Comparison of ENCODE assay signal across 17 cellular contexts in the genomic region with DNA sequence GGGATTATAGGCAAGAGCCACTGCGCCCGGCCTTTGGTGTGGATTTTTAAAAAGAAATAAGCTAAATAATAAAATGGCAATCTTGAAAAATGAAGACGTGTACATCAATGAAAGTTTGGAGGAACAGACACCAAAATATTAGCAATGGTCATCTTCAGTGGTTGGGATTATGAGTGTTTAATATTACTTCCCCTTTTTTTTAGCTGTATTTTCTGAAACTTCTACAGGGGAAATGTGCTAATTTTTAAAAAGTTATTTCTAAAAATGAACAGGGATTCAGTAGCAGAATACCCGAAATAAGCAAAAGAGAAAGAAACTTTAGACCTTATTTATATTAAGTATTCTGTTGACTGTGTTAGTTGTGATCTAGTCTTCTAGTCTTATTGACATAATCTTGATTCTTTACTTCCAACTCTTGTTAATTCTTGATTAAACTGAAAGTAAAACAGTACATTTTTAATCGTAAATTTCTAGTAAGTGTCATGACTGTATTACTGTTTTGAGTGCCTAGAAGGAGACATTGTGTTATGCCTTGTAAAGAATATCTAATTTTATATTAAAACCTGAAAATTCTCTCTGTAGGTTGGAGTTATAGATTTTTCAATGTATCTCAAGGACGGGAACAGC. TPM values are rescaled to one million over a fixed set of nuclear protein-coding genes. Genes with fewer than 3 reads are reported as not detected.
DNase-seq lines count a peak whose midpoint lies in the region; ATAC-seq, FAIRE-seq and TF ChIP-seq lines count a peak whose summit lies in the region.
"Had no signal": no experiment of that assay in that cellular context is flagged by ENCODE, and none has a peak within 500 bp of the region (broad histone marks: within the 10 kb centered on the region; RNA-seq: fewer than 3 reads in every experiment).

No MANE protein-coding gene starts in this region.

- no peaks in the 10 kb centered on the region for H3K36me3 ChIP-seq in GM06990 (ENCODE audit: control insufficient read depth, insufficient read depth, low read length)

- FAIRE-seq in GM19239 (lab: Jason Lieb, UNC), result peak; percentile 85
- FAIRE-seq: bronchial epithelial cell had no signal

- H3K27ac Mint-ChIP-seq in activated T-cell treated with anti-CD3 and anti-CD28 coated beads, Interleukin-2, amount 50 U/mL, for 72 hours, result no peak overlapping the region
- H3K27ac Mint-ChIP-seq in activated CD4-positive, alpha-beta T cell treated with anti-CD3 and anti-CD28 coated beads for 36 hours, result no peak overlapping the region
- H3K27ac Mint-ChIP-seq: activated CD8-positive, alpha-beta memory T cell treated with anti-CD3 and anti-CD28 coated beads, Interleukin-2, amount 10 ng/mL, durations not matched to agents 7 days and 5 days; WTC11 had no signal

- CTCF ChIA-PET in activated CD4-positive, alpha-beta T cell treated with anti-CD3 and anti-CD28 coated beads for 36 hours (lab: Charles Lee), result no interaction called here

- no peaks in the 10 kb centered on the region for H3K9me3 Mint-ChIP-seq in activated T-cell treated with anti-CD3 and anti-CD28 coated beads, Interleukin-2, amount 50 U/mL, for 72 hours
- no peaks in the 10 kb centered on the region for H3K9me3 Mint-ChIP-seq in activated CD4-positive, alpha-beta T cell treated with anti-CD3 and anti-CD28 coated beads for 36 hours (ENCODE audit: low read depth)
- H3K9me3 Mint-ChIP-seq: WTC11 had no signal

- no peaks in the 10 kb centered on the region for H3K27me3 Mint-ChIP-seq in activated T-cell treated with anti-CD3 and anti-CD28 coated beads, Interleukin-2, amount 50 U/mL, for 72 hours (ENCODE audit: low read depth)
- no peaks in the 10 kb centered on the region for H3K27me3 Mint-ChIP-seq in activated CD4-positive, alpha-beta T cell treated with anti-CD3 and anti-CD28 coated beads for 36 hours
- H3K27me3 Mint-ChIP-seq: activated CD8-positive, alpha-beta memory T cell treated with anti-CD3 and anti-CD28 coated beads, Interleukin-2, amount 10 ng/mL, durations not matched to agents 7 days and 5 days had no signal

- POLR2A ChIA-PET in activated CD4-positive, alpha-beta T cell treated with anti-CD3 and anti-CD28 coated beads for 36 hours (lab: Charles Lee), result no interaction called here

- DNase-seq in GM06990 (ENCODE audit: extremely low read depth, insufficient read length) (peak; percentile 35), GM19239 (ENCODE audit: insufficient read length, low spot score) (peak; percentile 7), MV-4-11 (lab: John Stamatoyannopoulos, UW) (peak; percentile 38), OCI-M1 (lab: John Stamatoyannopoulos, UW) (no peak), activated gamma-delta T cell (lab: John Stamatoyannopoulos, UW) (no peak)
- DNase-seq in activated T-cell treated with anti-CD3 and anti-CD28 coated beads, Interleukin-2, amount 50 U/mL, for 72 hours, result no peak
- no peak for DNase-seq in activated CD4-positive, alpha-beta T cell treated with anti-CD3 and anti-CD28 coated beads for 36 hours
- DNase-seq: activated CD8-positive, alpha-beta memory T cell treated with anti-CD3 and anti-CD28 coated beads, Interleukin-2, amount 10 ng/mL, durations not matched to agents 7 days and 5 days; activated naive CD4-positive, alpha-beta T cell treated with anti-CD3 and anti-CD28 coated beads, Interleukin-2, amount 50 U/mL, for 16 hours; Calu3; effector CD8-positive, alpha-beta T cell; NCI-H146; NCI-H345; PC-9 had no signal

- H3K4me1 Mint-ChIP-seq in activated T-cell treated with anti-CD3 and anti-CD28 coated beads, Interleukin-2, amount 50 U/mL, for 72 hours (ENCODE audit: low read depth), result no peaks in the 10 kb centered on the region
- no peaks in the 10 kb centered on the region for H3K4me1 Mint-ChIP-seq in activated CD4-positive, alpha-beta T cell treated with anti-CD3 and anti-CD28 coated beads for 36 hours
- H3K4me1 Mint-ChIP-seq: activated CD8-positive, alpha-beta memory T cell treated with anti-CD3 and anti-CD28 coated beads, Interleukin-2, amount 10 ng/mL, durations not matched to agents 7 days and 5 days; WTC11 had no signal

- no peaks in the 10 kb centered on the region for H3K27me3 ChIP-seq in GM06990 (replicated peaks; ENCODE audit: control insufficient read depth, insufficient read depth, low read length)

- TF ChIP-seq CTCF in GM06990 (IDR thresholded peaks at IDR 0.05; ENCODE audit: insufficient read depth, low read length, poor library complexity, severe bottlenecking), result no peak

- intact Hi-C loops in activated CD4-positive, alpha-beta T cell treated with anti-CD3 and anti-CD28 coated beads for 36 hours (cut with DNase I, micrococcal nuclease), result no loop called here

- no peak overlapping the region for H3K4me3 ChIP-seq in GM06990 (replicated peaks; ENCODE audit: low read depth, low read length)
- H3K4me3 ChIP-seq: PC-9 had no signal

- H3K36me3 Mint-ChIP-seq in activated T-cell treated with anti-CD3 and anti-CD28 coated beads, Interleukin-2, amount 50 U/mL, for 72 hours (ENCODE audit: insufficient read depth in 2 of 2), result peaks cover 0 to 3% of the 10 kb centered on the region in 2 donors
- peaks cover 2% of the 10 kb centered on the region for H3K36me3 Mint-ChIP-seq in activated CD4-positive, alpha-beta T cell treated with anti-CD3 and anti-CD28 coated beads for 36 hours (ENCODE audit: low read depth)

- ATAC-seq in HG02938 (IDR thresholded peaks at IDR 0.05; ENCODE audit: unreplicated experiment), result peak; percentile 71
- no peak for ATAC-seq in activated T-cell treated with anti-CD3 and anti-CD28 coated beads, Interleukin-2, amount 50 U/mL, for 72 hours (replicated peaks in 1 of 2)
- no peak for ATAC-seq in activated CD4-positive, alpha-beta T cell treated with anti-CD3 and anti-CD28 coated beads for 36 hours
- ATAC-seq: activated CD8-positive, alpha-beta memory T cell treated with anti-CD3 and anti-CD28 coated beads, Interleukin-2, amount 10 ng/mL, durations not matched to agents 7 days and 5 days; WTC11 had no signal

- no peak overlapping the region for H3K4me3 Mint-ChIP-seq in activated T-cell treated with anti-CD3 and anti-CD28 coated beads, Interleukin-2, amount 50 U/mL, for 72 hours
- no peak overlapping the region for H3K4me3 Mint-ChIP-seq in activated CD4-positive, alpha-beta T cell treated with anti-CD3 and anti-CD28 coated beads for 36 hours
- H3K4me3 Mint-ChIP-seq: activated CD8-positive, alpha-beta memory T cell treated with anti-CD3 and anti-CD28 coated beads, Interleukin-2, amount 10 ng/mL, durations not matched to agents 7 days and 5 days; WTC11 had no signal

RNA-seq across cellular contexts. Expression of a gene that starts 51.3 kb away (rescaled TPM):
- 10 to 100 TPM; 27.6 to 30.2 TPM for total RNA-seq in activated T-cell treated with anti-CD3 and anti-CD28 coated beads, Interleukin-2, amount 50 U/mL, for 72 hours
- total RNA-seq in activated CD4-positive, alpha-beta T cell treated with anti-CD3 and anti-CD28 coated beads for 36 hours, result 10 to 100 TPM; 10.6 to 11.2 TPM

Comparison
In these comparisons a context has a peak if more than half of its experiments do, and no peak if none do; other contexts are left out.
1. DNase-seq: peak in GM06990 (single experiment), GM19239 (single experiment) and MV-4-11 (single experiment); none in activated T-cell treated with anti-CD3 and anti-CD28 coated beads, Interleukin-2, amount 50 U/mL, for 72 hours (0 of 2), OCI-M1 (single experiment), activated gamma-delta T cell (single experiment) and activated CD4-positive, alpha-beta T cell treated with anti-CD3 and anti-CD28 coated beads for 36 hours (single experiment).